ENCODE assay signal across 15 cellular contexts in the genomic region with DNA sequence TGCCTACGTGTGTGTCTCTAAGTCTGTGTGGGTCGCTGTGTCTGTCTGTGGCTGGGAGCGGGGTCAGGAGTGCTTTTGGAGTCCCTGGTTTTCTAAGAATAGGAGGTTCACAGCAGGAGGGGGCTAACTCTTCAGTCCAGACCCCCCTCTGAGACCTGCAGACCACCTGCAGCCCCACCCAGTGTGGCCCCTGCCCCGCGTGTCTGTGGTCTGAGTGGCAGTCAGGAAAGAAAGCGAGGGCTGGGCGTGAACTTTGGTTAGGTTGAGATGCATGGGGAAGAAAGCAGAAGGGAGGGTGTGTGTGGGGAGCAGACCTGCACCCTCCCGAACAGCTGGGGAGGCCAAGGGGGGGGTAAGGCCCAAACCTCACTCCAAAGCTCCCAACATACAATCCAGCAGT.
DNase-seq lines count a peak whose midpoint lies in the region; ATAC-seq, FAIRE-seq and TF ChIP-seq lines count a peak whose summit lies in the region.
"Had no signal": no experiment of that assay in that cellular context is flagged by ENCODE, and none has a peak within 500 bp of the region (broad histone marks: within the 10 kb centered on the region; RNA-seq: fewer than 3 reads in every experiment).

No MANE protein-coding gene starts in this region.

- H3K9me3 ChIP-seq in SJCRH30 (replicated peaks) (no peaks in the 10 kb centered on the region), endothelial cell of umbilical vein (replicated peaks; ENCODE audit: control insufficient read depth, insufficient read depth, low read length) (no peaks in the 10 kb centered on the region), muscle layer of duodenum (ENCODE audit: control insufficient read depth in 1 of 2, low read length in 2 of 2) (no peaks in the 10 kb centered on the region), transverse colon (no peaks in the 10 kb centered on the region)

- WGBS in transverse colon (ENCODE audit: low coverage in 1 of 2), 2 donors: 10 to 52% methylated on average over 2 to 8 of the region's 8 CpGs

- no peaks in the 10 kb centered on the region for H3K79me2 ChIP-seq in endothelial cell of umbilical vein (ENCODE audit: control insufficient read depth, insufficient read depth, low read length)

- H4K20me1 ChIP-seq in endothelial cell of umbilical vein (replicated peaks; ENCODE audit: control insufficient read depth, extremely low read depth, insufficient read depth, low read length): no peaks in the 10 kb centered on the region

- TF ChIP-seq EP300 in transverse colon (IDR thresholded peaks at IDR 0.05; ENCODE audit: low read depth): no peak

- peak overlapping the region; percentile 8 for H3K4me3 ChIP-seq in SJCRH30
- no peak overlapping the region for H3K4me3 ChIP-seq in endothelial cell of umbilical vein (replicated peaks in 1 of 3; ENCODE audit: insufficient read depth in 1 of 3, low read depth in 1 of 3, low read length in 3 of 3)
- H3K4me3 ChIP-seq in muscle layer of duodenum (ENCODE audit: low read depth in 1 of 2, low read length in 2 of 2): peak overlapping the region in 1 of 2 donors; percentile 33
- H3K4me3 ChIP-seq in transverse colon: no peak overlapping the region

- CTCF ChIA-PET in endothelial cell of umbilical vein (lab: Charles Lee): interaction anchor here (1.0 to 3.8 kb wide), 3 partner anchors 22 to 150 kb away, joined by 3 to 29 read pairs (median 28); no protein-coding TSS in a partner anchor

- no peaks in the 10 kb centered on the region for H3K9me1 ChIP-seq in endothelial cell of umbilical vein (replicated peaks; ENCODE audit: control insufficient read depth, extremely low read depth, insufficient read depth, low read length)

- peak overlapping the region; percentile 37 for H3K4me2 ChIP-seq in endothelial cell of umbilical vein (ENCODE audit: insufficient read depth, low read length)

- no peak for TF ChIP-seq POLR2A in endothelial cell of umbilical vein (IDR thresholded peaks at IDR 0.05; ENCODE audit: low read depth, low read length)
- TF ChIP-seq POLR2A in transverse colon (IDR thresholded peaks at IDR 0.05): no peak

- no peak for FAIRE-seq in endothelial cell of umbilical vein (lab: Jason Lieb, UNC)

- no TSS peak for BruUV-seq in endothelial cell of umbilical vein (replicated peaks; lab: Mats Ljungman, UMichigan)

- DNase-seq in SJCRH30 (peak in 1 of 2 experiments; percentile 30), endothelial cell of umbilical vein (ENCODE audit: low read depth, low spot score) (no peak), transverse colon (no peak), NCI-H1436 treated with DMSO at 0.1 percent for 48 hours (lab: John Stamatoyannopoulos, UW) (no peak), superior temporal gyrus (ENCODE audit: extremely low spot score) (no peak), C1 segment of cervical spinal cord (lab: John Stamatoyannopoulos, UW) (no peak)
- DNase-seq: activated CD8-positive, alpha-beta memory T cell treated with anti-CD3 and anti-CD28 coated beads, Interleukin-2, amount 50 U/mL, for 48 hours; MV-4-11; NCI-H2171 treated with DMSO at 0.1 percent for 48 hours; NK-92 treated with Interleukin-12 subunit alpha and Interleukin-12 subunit beta, amount 100 ng/mL, for 24 hours; retina; stimulated activated naive CD8-positive, alpha-beta T cell treated with anti-CD3 and anti-CD28 coated beads, Interleukin-15, amount 100 ng/mL, for 72 hours had no signal

- H3K4me1 ChIP-seq in SJCRH30: peaks cover 58% of the 10 kb centered on the region
- peaks cover 42% of the 10 kb centered on the region for H3K4me1 ChIP-seq in endothelial cell of umbilical vein (ENCODE audit: control insufficient read depth, extremely low read depth, insufficient read depth, low read length)
- peaks cover 18 to 21% of the 10 kb centered on the region in 2 donors for H3K4me1 ChIP-seq in muscle layer of duodenum (ENCODE audit: control insufficient read depth in 1 of 2, insufficient read depth in 2 of 2, low read length in 2 of 2)
- peaks cover 27 to 40% (median 34%) of the 10 kb centered on the region in 4 donors for H3K4me1 ChIP-seq in transverse colon

- in situ Hi-C loops in transverse colon (cut with MboI; ENCODE audit: low pct_ligation_motif_present in 1 of 4, low pct_unique_long_range_greater_than_20kb in 1 of 4, low sequenced_read_pairs in 3 of 4): loop anchor here in 1 of 4 donors (25.0 kb wide), 1 partner anchor 140 kb away; the partner anchor contains the start of gene TPM1

- no peak for ATAC-seq in GM18907 (IDR thresholded peaks at IDR 0.05; ENCODE audit: unreplicated experiment)
- ATAC-seq: activated naive CD4-positive, alpha-beta T cell treated with anti-CD3 and anti-CD28 coated beads, Interleukin-2, amount 50 U/mL, for 72 hours; stimulated activated naive CD8-positive, alpha-beta T cell treated with anti-CD3 and anti-CD28 coated beads, Interleukin-15, amount 100 ng/mL, for 72 hours had no signal

- POLR2A ChIA-PET in endothelial cell of umbilical vein (lab: Charles Lee): interaction anchor here (1.0 to 3.4 kb wide), 2 partner anchors 47 to 148 kb away, joined by 4 to 70 read pairs; partner anchors contain the start of gene TPM1

- TF ChIP-seq CTCF in endothelial cell of umbilical vein (IDR thresholded peaks at IDR 0.05; ENCODE audit: extremely low read depth in 1 of 2, insufficient read depth in 1 of 2, low read depth in 1 of 2, low read length in 2 of 2) (no peak), transverse colon (IDR thresholded peaks at IDR 0.05) (no peak)

- H3K36me3 ChIP-seq in SJCRH30: no peaks in the 10 kb centered on the region
- no peaks in the 10 kb centered on the region for H3K36me3 ChIP-seq in endothelial cell of umbilical vein (ENCODE audit: control insufficient read depth in 2 of 2, extremely low read depth in 1 of 2, insufficient read depth in 2 of 2, low read length in 2 of 2)
- H3K36me3 ChIP-seq in muscle layer of duodenum (ENCODE audit: control insufficient read depth in 1 of 2, insufficient read depth in 2 of 2, low read length in 2 of 2): peaks cover 0 to 7% of the 10 kb centered on the region in 2 donors
- H3K36me3 ChIP-seq in transverse colon: no peaks in the 10 kb centered on the region

- H3K9ac ChIP-seq in endothelial cell of umbilical vein (replicated peaks; ENCODE audit: extremely low read depth, insufficient read depth, low read length): peak overlapping the region; percentile 84

- H3K27me3 ChIP-seq in SJCRH30 (no peaks in the 10 kb centered on the region), endothelial cell of umbilical vein (ENCODE audit: control insufficient read depth in 2 of 2, insufficient read depth in 2 of 2, low read length in 2 of 2) (no peaks in the 10 kb centered on the region), muscle layer of duodenum (ENCODE audit: low read depth, low read length) (no peaks in the 10 kb centered on the region), transverse colon (no peaks in the 10 kb centered on the region)

- H3K27ac ChIP-seq in SJCRH30: peak overlapping the region; percentile 81
- peak overlapping the region; percentile 100 for H3K27ac ChIP-seq in endothelial cell of umbilical vein (ENCODE audit: insufficient read depth, low read depth, low read length)
- peak overlapping the region; percentile 84 for H3K27ac ChIP-seq in muscle layer of duodenum (ENCODE audit: low read length)
- peak overlapping the region; percentile 75 to 87 (median 84) for H3K27ac ChIP-seq in transverse colon

- peak overlapping the region; percentile 9 for H2AFZ ChIP-seq in endothelial cell of umbilical vein (ENCODE audit: low read depth, low read length)

- dilution Hi-C loops in endothelial cell of umbilical vein (cut with MboI; ENCODE audit: extremely low pct_ligation_motif_present, low sequenced_read_pairs): no loop called here

- intact Hi-C loops in endothelial cell of umbilical vein (cut with micrococcal nuclease) (loop anchor here (1.0 to 5.0 kb wide), 8 partner anchors 39 to 724 kb away; partner anchors contain the start of genes TPM1 and USP3), transverse colon (cut with DNase I; ENCODE audit: low total_unique reads) (loop anchor here (5.0 kb wide), 1 partner anchor 145 kb away; the partner anchor contains the start of gene TPM1)

TF ChIP-seq in endothelial cell of umbilical vein, 7 proteins besides CTCF, POLR2A, EP300 and RAD21:
- TF ChIP-seq JUN (IDR thresholded peaks at IDR 0.05; ENCODE audit: borderline replicate concordance, insufficient read depth, insufficient read length, low read depth): no peak
- TF ChIP-seq EZH2 (IDR thresholded peaks at IDR 0.05; ENCODE audit: borderline replicate concordance, low read depth, low read length, severe bottlenecking): no peak
- no peak for TF ChIP-seq POLR2AphosphoS5 (IDR thresholded peaks at IDR 0.05; ENCODE audit: insufficient read depth, low read depth, low read length)
- no peak for TF ChIP-seq MYC (IDR thresholded peaks at IDR 0.05; ENCODE audit: low read depth, low read length)
- TF ChIP-seq GATA2 (IDR thresholded peaks at IDR 0.05; ENCODE audit: insufficient read depth, insufficient read length, low read depth, low read length): no peak
- TF ChIP-seq FOS (IDR thresholded peaks at IDR 0.05; ENCODE audit: borderline replicate concordance, insufficient read depth, low read length): no peak
- TF ChIP-seq, protein P1, sequence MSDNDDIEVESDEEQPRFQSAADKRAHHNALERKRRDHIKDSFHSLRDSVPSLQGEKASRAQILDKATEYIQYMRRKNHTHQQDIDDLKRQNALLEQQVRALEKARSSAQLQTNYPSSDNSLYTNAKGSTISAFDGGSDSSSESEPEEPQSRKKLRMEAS (IDR thresholded peaks at IDR 0.05; ENCODE audit: insufficient read depth, insufficient read length): no peak
